In the genomic region with DNA sequence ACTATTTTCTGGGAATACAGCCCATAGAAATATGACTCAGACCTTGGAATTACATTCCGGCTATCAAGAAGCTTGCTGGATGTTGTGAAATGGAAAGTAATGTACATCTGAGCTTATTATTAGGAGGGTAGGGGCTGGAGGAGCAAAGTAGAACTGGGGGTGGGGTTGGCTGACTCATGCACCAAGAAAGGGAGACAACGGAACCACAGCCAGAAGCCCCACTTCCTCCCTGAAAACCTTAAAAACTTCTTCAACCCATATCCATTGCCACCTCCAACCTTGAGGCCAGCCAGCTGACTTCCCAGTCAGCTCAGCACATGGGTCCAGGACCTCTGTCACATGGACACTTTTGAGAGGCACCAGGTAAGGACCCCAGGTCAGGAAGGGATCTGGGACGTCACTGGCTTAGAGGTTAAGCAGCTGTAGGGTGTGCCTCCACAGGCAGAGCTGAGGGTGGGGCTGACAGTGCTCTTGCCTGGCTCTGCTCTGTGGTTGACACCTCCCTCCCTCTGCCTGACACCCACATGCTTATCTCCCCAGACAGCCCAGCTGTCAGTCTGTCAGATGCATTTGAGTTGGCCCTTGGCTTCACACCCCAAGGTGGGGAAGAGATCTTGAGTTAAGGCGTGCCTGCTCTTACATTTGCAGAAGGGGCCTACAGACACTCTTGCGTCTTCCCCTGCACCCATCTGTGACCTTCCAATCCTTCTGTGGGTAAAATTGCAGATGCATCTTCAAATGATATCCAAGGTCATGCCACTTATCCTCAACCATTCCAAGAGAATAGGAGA, we compare ENCODE assay signal across 1 cellular context.
TF ChIP-seq lines count a peak whose summit lies in the region.

No MANE protein-coding gene starts in this region.

TF ChIP-seq in K562, 482 proteins besides CTCF, POLR2A, EP300 and RAD21 (continued from another document and continues in another):
- TF ChIP-seq ZNF143 (CRISPR knock-in tag; IDR thresholded peaks at IDR 0.05) (peak; percentile 56), ZNF695 (CRISPR knock-in tag; IDR thresholded peaks at IDR 0.05) (no peak), HNRNPL (IDR thresholded peaks at IDR 0.05; ENCODE audit: low read depth, low read length) (no peak), STAT5B (CRISPR knock-in tag; IDR thresholded peaks at IDR 0.05) (no peak), ZNF197 (CRISPR knock-in tag; IDR thresholded peaks at IDR 0.05; ENCODE audit: low read depth) (peak; percentile 80), TBL1XR1 (IDR thresholded peaks at IDR 0.05; ENCODE audit: low read length in 2 of 2) (peak; percentile 7 to 61; a peak in 2 of 4 replicates), SMAD1 (IDR thresholded peaks at IDR 0.05; ENCODE audit: low read depth, low read length, partially characterized antibody) (peak; percentile 71), C11orf30 (IDR thresholded peaks at IDR 0.05; ENCODE audit: low read depth) (peak; percentile 70), JUND (IDR thresholded peaks at IDR 0.05; ENCODE audit: borderline replicate concordance, low read depth, low read length) (peak; percentile 96), JUND (tag; IDR thresholded peaks at IDR 0.05; ENCODE audit: borderline replicate concordance, low read depth, low read length) (peak; percentile 96; the same call in 2 of the 3 replicates), RFX1 (IDR thresholded peaks at IDR 0.05) (no peak), RCOR1 (IDR thresholded peaks at IDR 0.05; ENCODE audit: borderline replicate concordance in 1 of 2, low read depth in 2 of 2, low read length in 2 of 2) (peak in 1 of 2 experiments; percentile 93; a peak in 3 of 4 replicates), FOXJ3 (CRISPR knock-in tag; IDR thresholded peaks at IDR 0.05) (no peak), HDAC6 (IDR thresholded peaks at IDR 0.05; ENCODE audit: low read depth, low read length) (no peak), FOXK1 (CRISPR knock-in tag; IDR thresholded peaks at IDR 0.05; ENCODE audit: borderline replicate concordance) (peak; percentile 55; the same call in 1 of the 2 replicates), PURB (CRISPR knock-in tag; IDR thresholded peaks at IDR 0.05; ENCODE audit: low read depth) (no peak), KDM2B (CRISPR knock-in tag; IDR thresholded peaks at IDR 0.05) (no peak), FIP1L1 (IDR thresholded peaks at IDR 0.05; ENCODE audit: low read depth, low read length, poor library complexity, severe bottlenecking) (no peak), NEUROD1 (IDR thresholded peaks at IDR 0.05; ENCODE audit: borderline replicate concordance, low read depth, low read length, partially characterized antibody) (peak; percentile 85), TAL1 (IDR thresholded peaks at IDR 0.05) (peak; percentile 90), KLF16 (IDR thresholded peaks at IDR 0.05) (peak; percentile 94), ARID1B (IDR thresholded peaks at IDR 0.05) (peak; percentile 97), RBM15 (IDR thresholded peaks at IDR 0.05; ENCODE audit: insufficient read depth, low read length) (no peak), KLF6 (CRISPR knock-in tag; IDR thresholded peaks at IDR 0.05; ENCODE audit: borderline replicate concordance) (peak; percentile 46; the same call in 1 of the 2 replicates), CHCHD3 (CRISPR knock-in tag; IDR thresholded peaks at IDR 0.05) (no peak), NFYB (IDR thresholded peaks at IDR 0.05; ENCODE audit: extremely low read depth, insufficient read length) (no peak), SLC30A9 (CRISPR knock-in tag; IDR thresholded peaks at IDR 0.05) (no peak), ZEB2 (IDR thresholded peaks at IDR 0.05) (peak; percentile 91), NR3C1 (CRISPR knock-in tag; IDR thresholded peaks at IDR 0.05) (no peak), ZNF77 (CRISPR knock-in tag; IDR thresholded peaks at IDR 0.05) (no peak), CHD2 (IDR thresholded peaks at IDR 0.05; ENCODE audit: low read depth, low read length) (no peak), ZNF316 (IDR thresholded peaks at IDR 0.05) (peak; percentile 66)
- TF ChIP-seq, protein P1, sequence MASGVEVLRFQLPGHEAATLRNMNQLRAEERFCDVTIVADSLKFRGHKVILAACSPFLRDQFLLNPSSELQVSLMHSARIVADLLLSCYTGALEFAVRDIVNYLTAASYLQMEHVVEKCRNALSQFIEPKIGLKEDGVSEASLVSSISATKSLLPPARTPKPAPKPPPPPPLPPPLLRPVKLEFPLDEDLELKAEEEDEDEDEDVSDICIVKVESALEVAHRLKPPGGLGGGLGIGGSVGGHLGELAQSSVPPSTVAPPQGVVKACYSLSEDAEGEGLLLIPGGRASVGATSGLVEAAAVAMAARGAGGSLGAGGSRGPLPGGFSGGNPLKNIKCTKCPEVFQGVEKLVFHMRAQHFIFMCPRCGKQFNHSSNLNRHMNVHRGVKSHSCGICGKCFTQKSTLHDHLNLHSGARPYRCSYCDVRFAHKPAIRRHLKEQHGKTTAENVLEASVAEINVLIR (CRISPR knock-in tag; IDR thresholded peaks at IDR 0.05) = peak; percentile 21
- TF ChIP-seq, protein P2, sequence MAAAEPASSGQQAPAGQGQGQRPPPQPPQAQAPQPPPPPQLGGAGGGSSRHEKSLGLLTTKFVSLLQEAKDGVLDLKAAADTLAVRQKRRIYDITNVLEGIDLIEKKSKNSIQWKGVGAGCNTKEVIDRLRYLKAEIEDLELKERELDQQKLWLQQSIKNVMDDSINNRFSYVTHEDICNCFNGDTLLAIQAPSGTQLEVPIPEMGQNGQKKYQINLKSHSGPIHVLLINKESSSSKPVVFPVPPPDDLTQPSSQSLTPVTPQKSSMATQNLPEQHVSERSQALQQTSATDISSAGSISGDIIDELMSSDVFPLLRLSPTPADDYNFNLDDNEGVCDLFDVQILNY (CRISPR knock-in tag; IDR thresholded peaks at IDR 0.05) = 0 out of 2 replicates have a peak, but pooled peaks have one; percentile 18
- TF ChIP-seq, protein P3, sequence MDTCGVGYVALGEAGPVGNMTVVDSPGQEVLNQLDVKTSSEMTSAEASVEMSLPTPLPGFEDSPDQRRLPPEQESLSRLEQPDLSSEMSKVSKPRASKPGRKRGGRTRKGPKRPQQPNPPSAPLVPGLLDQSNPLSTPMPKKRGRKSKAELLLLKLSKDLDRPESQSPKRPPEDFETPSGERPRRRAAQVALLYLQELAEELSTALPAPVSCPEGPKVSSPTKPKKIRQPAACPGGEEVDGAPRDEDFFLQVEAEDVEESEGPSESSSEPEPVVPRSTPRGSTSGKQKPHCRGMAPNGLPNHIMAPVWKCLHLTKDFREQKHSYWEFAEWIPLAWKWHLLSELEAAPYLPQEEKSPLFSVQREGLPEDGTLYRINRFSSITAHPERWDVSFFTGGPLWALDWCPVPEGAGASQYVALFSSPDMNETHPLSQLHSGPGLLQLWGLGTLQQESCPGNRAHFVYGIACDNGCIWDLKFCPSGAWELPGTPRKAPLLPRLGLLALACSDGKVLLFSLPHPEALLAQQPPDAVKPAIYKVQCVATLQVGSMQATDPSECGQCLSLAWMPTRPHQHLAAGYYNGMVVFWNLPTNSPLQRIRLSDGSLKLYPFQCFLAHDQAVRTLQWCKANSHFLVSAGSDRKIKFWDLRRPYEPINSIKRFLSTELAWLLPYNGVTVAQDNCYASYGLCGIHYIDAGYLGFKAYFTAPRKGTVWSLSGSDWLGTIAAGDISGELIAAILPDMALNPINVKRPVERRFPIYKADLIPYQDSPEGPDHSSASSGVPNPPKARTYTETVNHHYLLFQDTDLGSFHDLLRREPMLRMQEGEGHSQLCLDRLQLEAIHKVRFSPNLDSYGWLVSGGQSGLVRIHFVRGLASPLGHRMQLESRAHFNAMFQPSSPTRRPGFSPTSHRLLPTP (IDR thresholded peaks at IDR 0.05; ENCODE audit: borderline replicate concordance, extremely low read depth, insufficient read length) = peak; percentile 7
- TF ChIP-seq, protein P4, sequence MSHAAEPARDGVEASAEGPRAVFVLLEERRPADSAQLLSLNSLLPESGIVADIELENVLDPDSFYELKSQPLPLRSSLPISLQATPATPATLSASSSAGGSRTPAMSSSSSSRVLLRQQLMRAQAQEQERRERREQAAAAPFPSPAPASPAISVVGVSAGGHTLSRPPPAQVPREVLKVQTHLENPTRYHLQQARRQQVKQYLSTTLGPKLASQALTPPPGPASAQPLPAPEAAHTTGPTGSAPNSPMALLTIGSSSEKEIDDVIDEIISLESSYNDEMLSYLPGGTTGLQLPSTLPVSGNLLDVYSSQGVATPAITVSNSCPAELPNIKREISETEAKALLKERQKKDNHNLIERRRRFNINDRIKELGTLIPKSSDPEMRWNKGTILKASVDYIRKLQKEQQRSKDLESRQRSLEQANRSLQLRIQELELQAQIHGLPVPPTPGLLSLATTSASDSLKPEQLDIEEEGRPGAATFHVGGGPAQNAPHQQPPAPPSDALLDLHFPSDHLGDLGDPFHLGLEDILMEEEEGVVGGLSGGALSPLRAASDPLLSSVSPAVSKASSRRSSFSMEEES (CRISPR knock-in tag; IDR thresholded peaks at IDR 0.05) = no peak
- TF ChIP-seq, protein P5, sequence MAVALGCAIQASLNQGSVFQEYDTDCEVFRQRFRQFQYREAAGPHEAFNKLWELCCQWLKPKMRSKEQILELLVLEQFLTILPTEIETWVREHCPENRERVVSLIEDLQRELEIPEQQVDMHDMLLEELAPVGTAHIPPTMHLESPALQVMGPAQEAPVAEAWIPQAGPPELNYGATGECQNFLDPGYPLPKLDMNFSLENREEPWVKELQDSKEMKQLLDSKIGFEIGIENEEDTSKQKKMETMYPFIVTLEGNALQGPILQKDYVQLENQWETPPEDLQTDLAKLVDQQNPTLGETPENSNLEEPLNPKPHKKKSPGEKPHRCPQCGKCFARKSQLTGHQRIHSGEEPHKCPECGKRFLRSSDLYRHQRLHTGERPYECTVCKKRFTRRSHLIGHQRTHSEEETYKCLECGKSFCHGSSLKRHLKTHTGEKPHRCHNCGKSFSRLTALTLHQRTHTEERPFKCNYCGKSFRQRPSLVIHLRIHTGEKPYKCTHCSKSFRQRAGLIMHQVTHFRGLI (CRISPR knock-in tag; IDR thresholded peaks at IDR 0.05) = peak; percentile 45; the same call in 1 of the 2 replicates
- TF ChIP-seq, protein P6, sequence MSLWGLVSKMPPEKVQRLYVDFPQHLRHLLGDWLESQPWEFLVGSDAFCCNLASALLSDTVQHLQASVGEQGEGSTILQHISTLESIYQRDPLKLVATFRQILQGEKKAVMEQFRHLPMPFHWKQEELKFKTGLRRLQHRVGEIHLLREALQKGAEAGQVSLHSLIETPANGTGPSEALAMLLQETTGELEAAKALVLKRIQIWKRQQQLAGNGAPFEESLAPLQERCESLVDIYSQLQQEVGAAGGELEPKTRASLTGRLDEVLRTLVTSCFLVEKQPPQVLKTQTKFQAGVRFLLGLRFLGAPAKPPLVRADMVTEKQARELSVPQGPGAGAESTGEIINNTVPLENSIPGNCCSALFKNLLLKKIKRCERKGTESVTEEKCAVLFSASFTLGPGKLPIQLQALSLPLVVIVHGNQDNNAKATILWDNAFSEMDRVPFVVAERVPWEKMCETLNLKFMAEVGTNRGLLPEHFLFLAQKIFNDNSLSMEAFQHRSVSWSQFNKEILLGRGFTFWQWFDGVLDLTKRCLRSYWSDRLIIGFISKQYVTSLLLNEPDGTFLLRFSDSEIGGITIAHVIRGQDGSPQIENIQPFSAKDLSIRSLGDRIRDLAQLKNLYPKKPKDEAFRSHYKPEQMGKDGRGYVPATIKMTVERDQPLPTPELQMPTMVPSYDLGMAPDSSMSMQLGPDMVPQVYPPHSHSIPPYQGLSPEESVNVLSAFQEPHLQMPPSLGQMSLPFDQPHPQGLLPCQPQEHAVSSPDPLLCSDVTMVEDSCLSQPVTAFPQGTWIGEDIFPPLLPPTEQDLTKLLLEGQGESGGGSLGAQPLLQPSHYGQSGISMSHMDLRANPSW (CRISPR knock-in tag; IDR thresholded peaks at IDR 0.05) = no peak
- TF ChIP-seq, protein P7, sequence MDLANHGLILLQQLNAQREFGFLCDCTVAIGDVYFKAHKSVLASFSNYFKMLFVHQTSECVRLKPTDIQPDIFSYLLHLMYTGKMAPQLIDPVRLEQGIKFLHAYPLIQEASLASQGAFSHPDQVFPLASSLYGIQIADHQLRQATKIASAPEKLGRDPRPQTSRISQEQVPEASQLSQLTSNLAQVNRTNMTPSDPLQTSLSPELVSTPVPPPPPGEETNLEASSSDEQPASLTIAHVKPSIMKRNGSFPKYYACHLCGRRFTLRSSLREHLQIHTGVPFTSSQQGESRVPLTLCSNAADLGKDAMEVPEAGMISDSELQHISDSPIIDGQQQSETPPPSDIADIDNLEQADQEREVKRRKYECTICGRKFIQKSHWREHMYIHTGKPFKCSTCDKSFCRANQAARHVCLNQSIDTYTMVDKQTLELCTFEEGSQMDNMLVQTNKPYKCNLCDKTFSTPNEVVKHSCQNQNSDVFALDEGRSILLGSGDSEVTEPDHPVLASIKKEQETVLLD (IDR thresholded peaks at IDR 0.05) = peak; percentile 81; the same call in 1 of the 2 replicates
- TF ChIP-seq, protein P8, sequence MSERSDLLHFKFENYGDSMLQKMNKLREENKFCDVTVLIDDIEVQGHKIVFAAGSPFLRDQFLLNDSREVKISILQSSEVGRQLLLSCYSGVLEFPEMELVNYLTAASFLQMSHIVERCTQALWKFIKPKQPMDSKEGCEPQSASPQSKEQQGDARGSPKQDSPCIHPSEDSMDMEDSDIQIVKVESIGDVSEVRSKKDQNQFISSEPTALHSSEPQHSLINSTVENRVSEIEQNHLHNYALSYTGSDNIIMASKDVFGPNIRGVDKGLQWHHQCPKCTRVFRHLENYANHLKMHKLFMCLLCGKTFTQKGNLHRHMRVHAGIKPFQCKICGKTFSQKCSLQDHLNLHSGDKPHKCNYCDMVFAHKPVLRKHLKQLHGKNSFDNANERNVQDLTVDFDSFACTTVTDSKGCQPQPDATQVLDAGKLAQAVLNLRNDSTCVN (CRISPR knock-in tag; IDR thresholded peaks at IDR 0.05) = peak; percentile 1; the same call in 1 of the 2 replicates
- TF ChIP-seq, protein P9, sequence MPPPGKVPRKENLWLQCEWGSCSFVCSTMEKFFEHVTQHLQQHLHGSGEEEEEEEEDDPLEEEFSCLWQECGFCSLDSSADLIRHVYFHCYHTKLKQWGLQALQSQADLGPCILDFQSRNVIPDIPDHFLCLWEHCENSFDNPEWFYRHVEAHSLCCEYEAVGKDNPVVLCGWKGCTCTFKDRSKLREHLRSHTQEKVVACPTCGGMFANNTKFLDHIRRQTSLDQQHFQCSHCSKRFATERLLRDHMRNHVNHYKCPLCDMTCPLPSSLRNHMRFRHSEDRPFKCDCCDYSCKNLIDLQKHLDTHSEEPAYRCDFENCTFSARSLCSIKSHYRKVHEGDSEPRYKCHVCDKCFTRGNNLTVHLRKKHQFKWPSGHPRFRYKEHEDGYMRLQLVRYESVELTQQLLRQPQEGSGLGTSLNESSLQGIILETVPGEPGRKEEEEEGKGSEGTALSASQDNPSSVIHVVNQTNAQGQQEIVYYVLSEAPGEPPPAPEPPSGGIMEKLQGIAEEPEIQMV (tag; conservative IDR thresholded peaks at IDR 0.05; ENCODE audit: low read depth) = no peak
- TF ChIP-seq, protein P10, sequence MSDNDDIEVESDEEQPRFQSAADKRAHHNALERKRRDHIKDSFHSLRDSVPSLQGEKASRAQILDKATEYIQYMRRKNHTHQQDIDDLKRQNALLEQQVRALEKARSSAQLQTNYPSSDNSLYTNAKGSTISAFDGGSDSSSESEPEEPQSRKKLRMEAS (CRISPR knock-in tag; IDR thresholded peaks at IDR 0.05) = peak; percentile 99
- TF ChIP-seq, protein P11, sequence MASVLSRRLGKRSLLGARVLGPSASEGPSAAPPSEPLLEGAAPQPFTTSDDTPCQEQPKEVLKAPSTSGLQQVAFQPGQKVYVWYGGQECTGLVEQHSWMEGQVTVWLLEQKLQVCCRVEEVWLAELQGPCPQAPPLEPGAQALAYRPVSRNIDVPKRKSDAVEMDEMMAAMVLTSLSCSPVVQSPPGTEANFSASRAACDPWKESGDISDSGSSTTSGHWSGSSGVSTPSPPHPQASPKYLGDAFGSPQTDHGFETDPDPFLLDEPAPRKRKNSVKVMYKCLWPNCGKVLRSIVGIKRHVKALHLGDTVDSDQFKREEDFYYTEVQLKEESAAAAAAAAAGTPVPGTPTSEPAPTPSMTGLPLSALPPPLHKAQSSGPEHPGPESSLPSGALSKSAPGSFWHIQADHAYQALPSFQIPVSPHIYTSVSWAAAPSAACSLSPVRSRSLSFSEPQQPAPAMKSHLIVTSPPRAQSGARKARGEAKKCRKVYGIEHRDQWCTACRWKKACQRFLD (CRISPR knock-in tag; IDR thresholded peaks at IDR 0.05) = peak; percentile 49; the same call in 1 of the 2 replicates
